Comparison of ENCODE assay signal across 1 cellular context in the genomic region with DNA sequence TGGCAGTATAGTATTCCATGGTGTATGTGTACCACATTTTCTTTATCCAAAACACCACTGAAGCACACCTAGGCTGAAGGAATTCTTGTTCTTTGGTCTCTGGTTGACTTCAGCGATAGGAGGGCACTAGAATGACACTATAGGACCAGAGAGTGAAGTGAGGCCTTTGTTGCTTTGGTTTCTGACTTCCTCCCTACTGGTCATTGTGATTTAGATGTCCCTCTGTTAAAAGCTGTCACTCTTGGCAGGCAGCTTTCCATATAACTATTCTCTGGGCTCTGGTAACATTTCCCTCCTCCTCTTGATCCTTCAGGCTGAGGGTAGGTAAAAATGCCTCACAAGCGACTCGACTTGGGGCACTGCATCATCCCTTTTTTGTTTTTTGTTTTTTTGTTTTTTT.
TF ChIP-seq lines count a peak whose summit lies in the region.

No MANE protein-coding gene starts in this region.

TF ChIP-seq in GM23338, 12 proteins besides CTCF, POLR2A, EP300 and RAD21:
- TF ChIP-seq, protein P1, sequence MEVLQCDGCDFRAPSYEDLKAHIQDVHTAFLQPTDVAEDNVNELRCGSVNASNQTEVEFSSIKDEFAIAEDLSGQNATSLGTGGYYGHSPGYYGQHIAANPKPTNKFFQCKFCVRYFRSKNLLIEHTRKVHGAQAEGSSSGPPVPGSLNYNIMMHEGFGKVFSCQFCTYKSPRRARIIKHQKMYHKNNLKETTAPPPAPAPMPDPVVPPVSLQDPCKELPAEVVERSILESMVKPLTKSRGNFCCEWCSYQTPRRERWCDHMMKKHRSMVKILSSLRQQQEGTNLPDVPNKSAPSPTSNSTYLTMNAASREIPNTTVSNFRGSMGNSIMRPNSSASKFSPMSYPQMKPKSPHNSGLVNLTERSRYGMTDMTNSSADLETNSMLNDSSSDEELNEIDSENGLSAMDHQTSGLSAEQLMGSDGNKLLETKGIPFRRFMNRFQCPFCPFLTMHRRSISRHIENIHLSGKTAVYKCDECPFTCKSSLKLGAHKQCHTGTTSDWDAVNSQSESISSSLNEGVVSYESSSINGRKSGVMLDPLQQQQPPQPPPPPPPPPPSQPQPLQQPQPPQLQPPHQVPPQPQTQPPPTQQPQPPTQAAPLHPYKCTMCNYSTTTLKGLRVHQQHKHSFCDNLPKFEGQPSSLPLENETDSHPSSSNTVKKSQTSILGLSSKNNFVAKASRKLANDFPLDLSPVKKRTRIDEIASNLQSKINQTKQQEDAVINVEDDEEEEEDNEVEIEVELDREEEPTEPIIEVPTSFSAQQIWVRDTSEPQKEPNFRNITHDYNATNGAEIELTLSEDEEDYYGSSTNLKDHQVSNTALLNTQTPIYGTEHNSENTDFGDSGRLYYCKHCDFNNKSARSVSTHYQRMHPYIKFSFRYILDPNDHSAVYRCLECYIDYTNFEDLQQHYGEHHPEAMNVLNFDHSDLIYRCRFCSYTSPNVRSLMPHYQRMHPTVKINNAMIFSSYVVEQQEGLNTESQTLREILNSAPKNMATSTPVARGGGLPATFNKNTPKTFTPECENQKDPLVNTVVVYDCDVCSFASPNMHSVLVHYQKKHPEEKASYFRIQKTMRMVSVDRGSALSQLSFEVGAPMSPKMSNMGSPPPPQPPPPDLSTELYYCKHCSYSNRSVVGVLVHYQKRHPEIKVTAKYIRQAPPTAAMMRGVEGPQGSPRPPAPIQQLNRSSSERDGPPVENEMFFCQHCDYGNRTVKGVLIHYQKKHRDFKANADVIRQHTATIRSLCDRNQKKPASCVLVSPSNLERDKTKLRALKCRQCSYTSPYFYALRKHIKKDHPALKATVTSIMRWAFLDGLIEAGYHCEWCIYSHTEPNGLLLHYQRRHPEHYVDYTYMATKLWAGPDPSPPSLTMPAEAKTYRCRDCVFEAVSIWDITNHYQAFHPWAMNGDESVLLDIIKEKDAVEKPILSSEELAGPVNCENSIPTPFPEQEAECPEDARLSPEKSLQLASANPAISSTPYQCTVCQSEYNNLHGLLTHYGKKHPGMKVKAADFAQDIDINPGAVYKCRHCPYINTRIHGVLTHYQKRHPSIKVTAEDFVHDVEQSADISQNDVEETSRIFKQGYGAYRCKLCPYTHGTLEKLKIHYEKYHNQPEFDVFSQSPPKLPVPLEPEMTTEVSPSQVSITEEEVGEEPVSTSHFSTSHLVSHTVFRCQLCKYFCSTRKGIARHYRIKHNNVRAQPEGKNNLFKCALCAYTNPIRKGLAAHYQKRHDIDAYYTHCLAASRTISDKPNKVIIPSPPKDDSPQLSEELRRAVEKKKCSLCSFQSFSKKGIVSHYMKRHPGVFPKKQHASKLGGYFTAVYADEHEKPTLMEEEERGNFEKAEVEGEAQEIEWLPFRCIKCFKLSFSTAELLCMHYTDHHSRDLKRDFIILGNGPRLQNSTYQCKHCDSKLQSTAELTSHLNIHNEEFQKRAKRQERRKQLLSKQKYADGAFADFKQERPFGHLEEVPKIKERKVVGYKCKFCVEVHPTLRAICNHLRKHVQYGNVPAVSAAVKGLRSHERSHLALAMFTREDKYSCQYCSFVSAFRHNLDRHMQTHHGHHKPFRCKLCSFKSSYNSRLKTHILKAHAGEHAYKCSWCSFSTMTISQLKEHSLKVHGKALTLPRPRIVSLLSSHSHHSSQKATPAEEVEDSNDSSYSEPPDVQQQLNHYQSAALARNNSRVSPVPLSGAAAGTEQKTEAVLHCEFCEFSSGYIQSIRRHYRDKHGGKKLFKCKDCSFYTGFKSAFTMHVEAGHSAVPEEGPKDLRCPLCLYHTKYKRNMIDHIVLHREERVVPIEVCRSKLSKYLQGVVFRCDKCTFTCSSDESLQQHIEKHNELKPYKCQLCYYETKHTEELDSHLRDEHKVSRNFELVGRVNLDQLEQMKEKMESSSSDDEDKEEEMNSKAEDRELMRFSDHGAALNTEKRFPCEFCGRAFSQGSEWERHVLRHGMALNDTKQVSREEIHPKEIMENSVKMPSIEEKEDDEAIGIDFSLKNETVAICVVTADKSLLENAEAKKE (CRISPR knock-in tag; IDR thresholded peaks at IDR 0.05) = no peak
- TF ChIP-seq STAT1 (IDR thresholded peaks at IDR 0.05; ENCODE audit: unreplicated experiment) (no peak), POLR2AphosphoS5 (IDR thresholded peaks at IDR 0.05; ENCODE audit: low read depth) (no peak), EZH2phosphoT487 (IDR thresholded peaks at IDR 0.05; ENCODE audit: unreplicated experiment) (no peak), CREB1 (CRISPR knock-in tag; IDR thresholded peaks at IDR 0.05; ENCODE audit: low read depth) (no peak), ZNF331 (CRISPR knock-in tag; IDR thresholded peaks at IDR 0.05; ENCODE audit: low read depth) (no peak), NANOG (IDR thresholded peaks at IDR 0.05; ENCODE audit: borderline replicate concordance) (no peak), ZNF114 (CRISPR knock-in tag; IDR thresholded peaks at IDR 0.05) (no peak)
- TF ChIP-seq, protein P2, sequence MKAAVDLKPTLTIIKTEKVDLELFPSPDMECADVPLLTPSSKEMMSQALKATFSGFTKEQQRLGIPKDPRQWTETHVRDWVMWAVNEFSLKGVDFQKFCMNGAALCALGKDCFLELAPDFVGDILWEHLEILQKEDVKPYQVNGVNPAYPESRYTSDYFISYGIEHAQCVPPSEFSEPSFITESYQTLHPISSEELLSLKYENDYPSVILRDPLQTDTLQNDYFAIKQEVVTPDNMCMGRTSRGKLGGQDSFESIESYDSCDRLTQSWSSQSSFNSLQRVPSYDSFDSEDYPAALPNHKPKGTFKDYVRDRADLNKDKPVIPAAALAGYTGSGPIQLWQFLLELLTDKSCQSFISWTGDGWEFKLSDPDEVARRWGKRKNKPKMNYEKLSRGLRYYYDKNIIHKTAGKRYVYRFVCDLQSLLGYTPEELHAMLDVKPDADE (IDR thresholded peaks at IDR 0.05) = no peak
